ENCODE assay signal across 9 cellular contexts in genomic region chrX:70979136-70979762, GRCh38. TPM values are rescaled to one million over a fixed set of nuclear protein-coding genes. Genes with fewer than 3 reads are reported as not detected.
DNase-seq lines count a peak whose midpoint lies in the region; ATAC-seq, FAIRE-seq and TF ChIP-seq lines count a peak whose summit lies in the region.
"Had no signal": no experiment of that assay in that cellular context is flagged by ENCODE, and none has a peak within 500 bp of the region (broad histone marks: within the 10 kb centered on the region; RNA-seq: fewer than 3 reads in every experiment).

No MANE protein-coding gene starts in this region.

- peaks cover 4% of the 10 kb centered on the region for H3K4me1 Mint-ChIP-seq in CD14-positive monocyte

- no peak overlapping the region for H3K27ac Mint-ChIP-seq in CD14-positive monocyte
- H3K27ac Mint-ChIP-seq: memory B cell had no signal

- H3K27ac ChIP-seq in left ventricle myocardium inferior (replicated peaks) = no peak overlapping the region

- ATAC-seq in GM19467 (IDR thresholded peaks at IDR 0.05; ENCODE audit: unreplicated experiment) (no peak), GM19395 (IDR thresholded peaks at IDR 0.05; ENCODE audit: unreplicated experiment) (no peak)

- H3K4me3 Mint-ChIP-seq in CD14-positive monocyte = peak overlapping the region in 1 of 2 donors; percentile 26
- H3K4me3 Mint-ChIP-seq: memory B cell had no signal

- H3K36me3 ChIP-seq in left ventricle myocardium inferior = no peaks in the 10 kb centered on the region

- no peaks in the 10 kb centered on the region for H3K27me3 ChIP-seq in left ventricle myocardium inferior (ENCODE audit: low read depth)

- peak; percentile 88 for FAIRE-seq in A204.1 (lab: Jason Lieb, UNC)

- intact Hi-C loops in left ventricle myocardium inferior (cut with micrococcal nuclease) (no loop called here), CD14-positive monocyte (cut with micrococcal nuclease) (no loop called here)

- no peaks in the 10 kb centered on the region for H3K9me3 ChIP-seq in left ventricle myocardium inferior (replicated peaks)

- TF ChIP-seq CTCF in GM12873 (IDR thresholded peaks at IDR 0.05; ENCODE audit: insufficient read depth, low read depth, low read length, missing control alignments) (peak; percentile 12), left ventricle myocardium inferior (IDR thresholded peaks at IDR 0.05; ENCODE audit: borderline replicate concordance) (peak; percentile 35), CD14-positive monocyte (IDR thresholded peaks at IDR 0.05) (no peak)

- no peaks in the 10 kb centered on the region for H3K36me3 Mint-ChIP-seq in CD14-positive monocyte
- H3K36me3 Mint-ChIP-seq: memory B cell had no signal

- no peaks in the 10 kb centered on the region for H3K4me1 ChIP-seq in left ventricle myocardium inferior

- H3K27me3 Mint-ChIP-seq in CD14-positive monocyte (ENCODE audit: low read depth in 3 of 3) = peaks cover 0 to 6% (median 1%) of the 10 kb centered on the region in 3 donors

- DNase-seq in SK-N-DZ (ENCODE audit: low spot score) = peak; percentile 1
- no peak for DNase-seq in left ventricle myocardium inferior
- DNase-seq in CD14-positive monocyte (ENCODE audit: low spot score) = no peak
- DNase-seq in NCI-H69 (lab: John Stamatoyannopoulos, UW) = no peak

- no peaks in the 10 kb centered on the region for H3K9me3 Mint-ChIP-seq in CD14-positive monocyte
- H3K9me3 Mint-ChIP-seq: memory B cell had no signal

- no peak overlapping the region for H3K4me3 ChIP-seq in left ventricle myocardium inferior

RNA-seq across cellular contexts. Expression of gene SLC7A3, which starts 48.4 kb away (rescaled TPM):
- 0.59 and 1.2 TPM in 2 replicates for polyA plus RNA-seq in SK-N-DZ (2014; cell fraction: cytosol; rRNA removed)
- 1.4 and 2.9 TPM in 2 replicates for polyA plus RNA-seq in SK-N-DZ (2014; cell fraction: nucleus; rRNA removed)
- total RNA-seq in left ventricle myocardium inferior = not detected
- not detected for polyA plus RNA-seq in CD14-positive monocyte
